1 cellular context compared by ENCODE assay signal in the genomic region with DNA sequence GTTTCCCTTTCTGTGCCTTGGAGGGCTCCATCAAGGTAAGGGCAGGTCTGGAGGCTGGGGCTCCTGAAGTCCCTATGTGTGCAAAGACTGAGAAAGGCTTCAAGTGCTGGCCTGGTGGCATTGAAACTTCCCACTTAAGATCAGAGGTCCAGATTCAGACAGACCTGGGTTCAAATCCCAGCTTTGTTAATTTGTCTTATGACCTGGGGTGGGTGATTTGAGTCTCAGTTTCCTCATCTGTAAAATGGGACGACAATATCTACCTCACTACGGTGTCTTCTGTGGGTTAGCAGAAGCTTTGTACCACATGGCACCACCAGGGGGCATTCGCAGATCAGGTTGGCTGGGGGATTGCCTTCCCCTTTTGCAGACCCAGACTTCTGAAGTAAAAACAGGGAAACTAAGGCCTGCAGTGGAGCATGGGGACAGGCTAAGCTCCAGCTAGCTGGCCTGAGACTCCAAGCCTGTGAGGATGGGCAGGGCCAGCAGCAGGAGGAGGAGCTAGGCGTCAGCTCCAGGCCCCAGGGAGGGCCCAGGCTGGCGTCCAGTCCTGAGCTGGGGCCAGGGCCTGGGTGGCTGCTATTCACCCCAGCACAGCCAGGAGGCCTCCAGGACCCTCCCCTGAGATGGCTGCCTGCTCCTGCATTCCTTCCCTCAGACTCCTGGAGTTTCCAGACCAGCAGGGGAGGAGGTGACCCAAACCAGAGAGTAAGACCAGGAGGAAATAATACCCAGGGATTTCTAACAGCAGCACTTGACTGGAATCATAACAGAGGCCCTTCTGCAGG.
TF ChIP-seq lines count a peak whose summit lies in the region.

No MANE protein-coding gene starts in this region.

TF ChIP-seq in HepG2, 621 proteins besides CTCF, POLR2A, EP300 and RAD21 (continued from another document and continues in another):
- TF ChIP-seq ZBTB43 (CRISPR knock-in tag; conservative IDR thresholded peaks at IDR 0.05) (no peak), CENPT (CRISPR knock-in tag; IDR thresholded peaks at IDR 0.05; ENCODE audit: low read depth) (no peak), ERF (CRISPR knock-in tag; IDR thresholded peaks at IDR 0.05) (peak; percentile 50; the same call in 1 of the 2 replicates), DDIT3 (CRISPR knock-in tag; IDR thresholded peaks at IDR 0.05) (no peak), ZNF263 (CRISPR knock-in tag; IDR thresholded peaks at IDR 0.05) (no peak), MTF1 (CRISPR knock-in tag; IDR thresholded peaks at IDR 0.05) (no peak), FUBP1 (CRISPR knock-in tag; IDR thresholded peaks at IDR 0.05; ENCODE audit: borderline replicate concordance) (no peak), HDAC6 (IDR thresholded peaks at IDR 0.05; ENCODE audit: low read depth, low read length) (no peak), KDM1A (CRISPR knock-in tag; IDR thresholded peaks at IDR 0.05) (peak; percentile 92), ZNF292 (CRISPR knock-in tag; IDR thresholded peaks at IDR 0.05; ENCODE audit: borderline replicate concordance, low read depth) (0 out of 2 replicates have a peak, but pooled peaks have one; percentile 25), ZNF616 (CRISPR knock-in tag; IDR thresholded peaks at IDR 0.05; ENCODE audit: low read depth) (no peak), XRCC5 (optimal IDR thresholded peaks at IDR 0.05; ENCODE audit: low read length) (peak; percentile 65), NKX3-1 (CRISPR knock-in tag; IDR thresholded peaks at IDR 0.05) (no peak), ZNF160 (CRISPR knock-in tag; IDR thresholded peaks at IDR 0.05) (0 out of 2 replicates have a peak, but pooled peaks have one; percentile 48), IKZF1 (IDR thresholded peaks at IDR 0.05) (no peak), ZFY (CRISPR knock-in tag; IDR thresholded peaks at IDR 0.05) (peak; percentile 52), LCORL (IDR thresholded peaks at IDR 0.05) (no peak), LCORL (CRISPR knock-in tag; IDR thresholded peaks at IDR 0.05) (peak; percentile 35; the same call in 1 of the 2 replicates), NRL (CRISPR knock-in tag; IDR thresholded peaks at IDR 0.05; ENCODE audit: borderline replicate concordance) (no peak), MXD4 (CRISPR knock-in tag; IDR thresholded peaks at IDR 0.05) (peak; percentile 34; the same call in 1 of the 2 replicates), ZNF562 (CRISPR knock-in tag; IDR thresholded peaks at IDR 0.05; ENCODE audit: borderline replicate concordance) (no peak), ZFP90 (CRISPR knock-in tag; IDR thresholded peaks at IDR 0.05; ENCODE audit: borderline replicate concordance) (0 out of 2 replicates have a peak, but pooled peaks have one; percentile 29), ASH2L (IDR thresholded peaks at IDR 0.05; ENCODE audit: insufficient read length, low read depth, low read length) (peak; percentile 41), SOX6 (IDR thresholded peaks at IDR 0.05) (no peak), SOX6 (CRISPR knock-in tag; IDR thresholded peaks at IDR 0.05) (0 out of 2 replicates have a peak, but pooled peaks have one; percentile 16), SAP130 (CRISPR knock-in tag; IDR thresholded peaks at IDR 0.05; ENCODE audit: low read depth) (peak; percentile 63; the same call in 1 of the 2 replicates), CCAR2 (optimal IDR thresholded peaks at IDR 0.05; ENCODE audit: low read depth, low read length) (no peak), SP5 (CRISPR knock-in tag; IDR thresholded peaks at IDR 0.05; ENCODE audit: borderline replicate concordance, low read depth) (0 out of 2 replicates have a peak, but pooled peaks have one; percentile 15), NFE2L1 (CRISPR knock-in tag; IDR thresholded peaks at IDR 0.05; ENCODE audit: borderline replicate concordance) (no peak), SP1 (IDR thresholded peaks at IDR 0.05) (no peak), SP1 (CRISPR knock-in tag; IDR thresholded peaks at IDR 0.05) (peak; percentile 44)
- TF ChIP-seq, protein P1, sequence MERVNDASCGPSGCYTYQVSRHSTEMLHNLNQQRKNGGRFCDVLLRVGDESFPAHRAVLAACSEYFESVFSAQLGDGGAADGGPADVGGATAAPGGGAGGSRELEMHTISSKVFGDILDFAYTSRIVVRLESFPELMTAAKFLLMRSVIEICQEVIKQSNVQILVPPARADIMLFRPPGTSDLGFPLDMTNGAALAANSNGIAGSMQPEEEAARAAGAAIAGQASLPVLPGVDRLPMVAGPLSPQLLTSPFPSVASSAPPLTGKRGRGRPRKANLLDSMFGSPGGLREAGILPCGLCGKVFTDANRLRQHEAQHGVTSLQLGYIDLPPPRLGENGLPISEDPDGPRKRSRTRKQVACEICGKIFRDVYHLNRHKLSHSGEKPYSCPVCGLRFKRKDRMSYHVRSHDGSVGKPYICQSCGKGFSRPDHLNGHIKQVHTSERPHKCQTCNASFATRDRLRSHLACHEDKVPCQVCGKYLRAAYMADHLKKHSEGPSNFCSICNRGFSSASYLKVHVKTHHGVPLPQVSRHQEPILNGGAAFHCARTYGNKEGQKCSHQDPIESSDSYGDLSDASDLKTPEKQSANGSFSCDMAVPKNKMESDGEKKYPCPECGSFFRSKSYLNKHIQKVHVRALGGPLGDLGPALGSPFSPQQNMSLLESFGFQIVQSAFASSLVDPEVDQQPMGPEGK (CRISPR knock-in tag; IDR thresholded peaks at IDR 0.05) = peak; percentile 39; the same call in 1 of the 2 replicates
- TF ChIP-seq, protein P2, sequence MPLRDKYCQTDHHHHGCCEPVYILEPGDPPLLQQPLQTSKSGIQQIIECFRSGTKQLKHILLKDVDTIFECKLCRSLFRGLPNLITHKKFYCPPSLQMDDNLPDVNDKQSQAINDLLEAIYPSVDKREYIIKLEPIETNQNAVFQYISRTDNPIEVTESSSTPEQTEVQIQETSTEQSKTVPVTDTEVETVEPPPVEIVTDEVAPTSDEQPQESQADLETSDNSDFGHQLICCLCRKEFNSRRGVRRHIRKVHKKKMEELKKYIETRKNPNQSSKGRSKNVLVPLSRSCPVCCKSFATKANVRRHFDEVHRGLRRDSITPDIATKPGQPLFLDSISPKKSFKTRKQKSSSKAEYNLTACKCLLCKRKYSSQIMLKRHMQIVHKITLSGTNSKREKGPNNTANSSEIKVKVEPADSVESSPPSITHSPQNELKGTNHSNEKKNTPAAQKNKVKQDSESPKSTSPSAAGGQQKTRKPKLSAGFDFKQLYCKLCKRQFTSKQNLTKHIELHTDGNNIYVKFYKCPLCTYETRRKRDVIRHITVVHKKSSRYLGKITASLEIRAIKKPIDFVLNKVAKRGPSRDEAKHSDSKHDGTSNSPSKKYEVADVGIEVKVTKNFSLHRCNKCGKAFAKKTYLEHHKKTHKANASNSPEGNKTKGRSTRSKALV (CRISPR knock-in tag; IDR thresholded peaks at IDR 0.05) = 0 out of 2 replicates have a peak, but pooled peaks have one; percentile 20
- TF ChIP-seq, protein P3, sequence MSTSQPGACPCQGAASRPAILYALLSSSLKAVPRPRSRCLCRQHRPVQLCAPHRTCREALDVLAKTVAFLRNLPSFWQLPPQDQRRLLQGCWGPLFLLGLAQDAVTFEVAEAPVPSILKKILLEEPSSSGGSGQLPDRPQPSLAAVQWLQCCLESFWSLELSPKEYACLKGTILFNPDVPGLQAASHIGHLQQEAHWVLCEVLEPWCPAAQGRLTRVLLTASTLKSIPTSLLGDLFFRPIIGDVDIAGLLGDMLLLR (CRISPR knock-in tag; IDR thresholded peaks at IDR 0.05) = no peak
- TF ChIP-seq, protein P4, sequence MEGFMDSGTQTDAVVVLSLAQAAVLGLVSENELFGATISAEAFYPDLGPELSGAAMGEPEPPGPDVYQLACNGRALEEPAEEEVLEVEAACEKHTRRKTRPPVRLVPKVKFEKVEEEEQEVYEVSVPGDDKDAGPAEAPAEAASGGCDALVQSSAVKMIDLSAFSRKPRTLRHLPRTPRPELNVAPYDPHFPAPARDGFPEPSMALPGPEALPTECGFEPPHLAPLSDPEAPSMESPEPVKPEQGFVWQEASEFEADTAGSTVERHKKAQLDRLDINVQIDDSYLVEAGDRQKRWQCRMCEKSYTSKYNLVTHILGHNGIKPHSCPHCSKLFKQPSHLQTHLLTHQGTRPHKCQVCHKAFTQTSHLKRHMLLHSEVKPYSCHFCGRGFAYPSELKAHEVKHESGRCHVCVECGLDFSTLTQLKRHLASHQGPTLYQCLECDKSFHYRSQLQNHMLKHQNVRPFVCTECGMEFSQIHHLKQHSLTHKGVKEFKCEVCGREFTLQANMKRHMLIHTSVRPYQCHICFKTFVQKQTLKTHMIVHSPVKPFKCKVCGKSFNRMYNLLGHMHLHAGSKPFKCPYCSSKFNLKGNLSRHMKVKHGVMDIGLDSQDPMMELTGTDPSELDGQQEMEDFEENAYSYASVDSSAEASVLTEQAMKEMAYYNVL (CRISPR knock-in tag; IDR thresholded peaks at IDR 0.05; ENCODE audit: borderline replicate concordance) = no peak; the same call in 1 of the 2 replicates
- TF ChIP-seq, protein P5, sequence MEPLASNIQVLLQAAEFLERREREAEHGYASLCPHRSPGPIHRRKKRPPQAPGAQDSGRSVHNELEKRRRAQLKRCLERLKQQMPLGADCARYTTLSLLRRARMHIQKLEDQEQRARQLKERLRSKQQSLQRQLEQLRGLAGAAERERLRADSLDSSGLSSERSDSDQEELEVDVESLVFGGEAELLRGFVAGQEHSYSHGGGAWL (CRISPR knock-in tag; IDR thresholded peaks at IDR 0.05) = peak; percentile 53; the same call in 1 of the 2 replicates
- TF ChIP-seq, protein P6, sequence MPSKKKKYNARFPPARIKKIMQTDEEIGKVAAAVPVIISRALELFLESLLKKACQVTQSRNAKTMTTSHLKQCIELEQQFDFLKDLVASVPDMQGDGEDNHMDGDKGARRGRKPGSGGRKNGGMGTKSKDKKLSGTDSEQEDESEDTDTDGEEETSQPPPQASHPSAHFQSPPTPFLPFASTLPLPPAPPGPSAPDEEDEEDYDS (CRISPR knock-in tag; IDR thresholded peaks at IDR 0.05) = peak; percentile 28; the same call in 1 of the 2 replicates
- TF ChIP-seq, protein P7, sequence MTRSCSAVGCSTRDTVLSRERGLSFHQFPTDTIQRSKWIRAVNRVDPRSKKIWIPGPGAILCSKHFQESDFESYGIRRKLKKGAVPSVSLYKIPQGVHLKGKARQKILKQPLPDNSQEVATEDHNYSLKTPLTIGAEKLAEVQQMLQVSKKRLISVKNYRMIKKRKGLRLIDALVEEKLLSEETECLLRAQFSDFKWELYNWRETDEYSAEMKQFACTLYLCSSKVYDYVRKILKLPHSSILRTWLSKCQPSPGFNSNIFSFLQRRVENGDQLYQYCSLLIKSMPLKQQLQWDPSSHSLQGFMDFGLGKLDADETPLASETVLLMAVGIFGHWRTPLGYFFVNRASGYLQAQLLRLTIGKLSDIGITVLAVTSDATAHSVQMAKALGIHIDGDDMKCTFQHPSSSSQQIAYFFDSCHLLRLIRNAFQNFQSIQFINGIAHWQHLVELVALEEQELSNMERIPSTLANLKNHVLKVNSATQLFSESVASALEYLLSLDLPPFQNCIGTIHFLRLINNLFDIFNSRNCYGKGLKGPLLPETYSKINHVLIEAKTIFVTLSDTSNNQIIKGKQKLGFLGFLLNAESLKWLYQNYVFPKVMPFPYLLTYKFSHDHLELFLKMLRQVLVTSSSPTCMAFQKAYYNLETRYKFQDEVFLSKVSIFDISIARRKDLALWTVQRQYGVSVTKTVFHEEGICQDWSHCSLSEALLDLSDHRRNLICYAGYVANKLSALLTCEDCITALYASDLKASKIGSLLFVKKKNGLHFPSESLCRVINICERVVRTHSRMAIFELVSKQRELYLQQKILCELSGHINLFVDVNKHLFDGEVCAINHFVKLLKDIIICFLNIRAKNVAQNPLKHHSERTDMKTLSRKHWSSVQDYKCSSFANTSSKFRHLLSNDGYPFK (CRISPR knock-in tag; IDR thresholded peaks at IDR 0.05; ENCODE audit: borderline replicate concordance) = no peak
- TF ChIP-seq, protein P8, sequence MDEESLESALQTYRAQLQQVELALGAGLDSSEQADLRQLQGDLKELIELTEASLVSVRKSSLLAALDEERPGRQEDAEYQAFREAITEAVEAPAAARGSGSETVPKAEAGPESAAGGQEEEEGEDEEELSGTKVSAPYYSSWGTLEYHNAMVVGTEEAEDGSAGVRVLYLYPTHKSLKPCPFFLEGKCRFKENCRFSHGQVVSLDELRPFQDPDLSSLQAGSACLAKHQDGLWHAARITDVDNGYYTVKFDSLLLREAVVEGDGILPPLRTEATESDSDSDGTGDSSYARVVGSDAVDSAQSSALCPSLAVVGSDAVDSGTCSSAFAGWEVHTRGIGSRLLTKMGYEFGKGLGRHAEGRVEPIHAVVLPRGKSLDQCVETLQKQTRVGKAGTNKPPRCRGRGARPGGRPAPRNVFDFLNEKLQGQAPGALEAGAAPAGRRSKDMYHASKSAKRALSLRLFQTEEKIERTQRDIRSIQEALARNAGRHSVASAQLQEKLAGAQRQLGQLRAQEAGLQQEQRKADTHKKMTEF (CRISPR knock-in tag; IDR thresholded peaks at IDR 0.05) = peak; percentile 35; the same call in 1 of the 2 replicates
